Comparison of ENCODE assay signal across 9 cellular contexts in the genomic region with DNA sequence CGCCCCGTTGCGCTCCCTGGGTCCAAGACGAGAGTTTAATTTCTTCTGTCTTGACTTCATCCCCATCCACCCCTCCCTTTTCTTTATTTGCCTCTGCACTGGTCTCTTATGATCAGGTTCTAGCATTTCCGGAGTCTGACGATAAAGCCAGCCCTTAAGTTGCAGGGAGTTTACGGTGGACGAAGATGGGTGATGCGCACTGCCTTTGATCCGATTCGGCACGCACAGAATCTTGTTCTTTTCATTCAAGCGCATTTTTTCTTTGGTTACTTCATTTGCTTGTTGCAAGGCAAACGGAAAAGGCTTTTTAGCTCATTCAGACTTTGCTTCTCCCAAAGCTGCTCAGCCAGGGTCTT. TPM values are rescaled to one million over a fixed set of nuclear protein-coding genes. Genes with fewer than 3 reads are reported as not detected.
DNase-seq lines count a peak whose midpoint lies in the region; TF ChIP-seq lines count a peak whose summit lies in the region.
"Had no signal": no experiment of that assay in that cellular context is flagged by ENCODE, and none has a peak within 500 bp of the region (broad histone marks: within the 10 kb centered on the region; RNA-seq: fewer than 3 reads in every experiment).

No MANE protein-coding gene starts in this region.

- H3K4me1 ChIP-seq in iPS DF 6.9 (ENCODE audit: control insufficient read depth, insufficient read depth, low read length) (no peaks in the 10 kb centered on the region), spleen (peaks cover 12 to 27% (median 26%) of the 10 kb centered on the region in 6 donors)

- DNase-seq in NCI-H345 (lab: John Stamatoyannopoulos, UW) = peak; percentile 57
- DNase-seq in NCI-H345 treated with DMSO at 0.1 percent for 48 hours (lab: John Stamatoyannopoulos, UW; ENCODE audit: unreplicated experiment) = no peak
- DNase-seq in T-helper 2 cell treated with Interferon-gamma antibody and Interleukin-4, amounts not matched to agents 5 μg/mL and 100 μg/mL, for 36 hours (ENCODE audit: low spot score) = no peak
- DNase-seq in iPS DF 6.9 (ENCODE audit: low read depth, low spot score) = no peak
- DNase-seq in spleen = no peak
- DNase-seq in ecto neural progenitor cell (ENCODE audit: low spot score) = no peak
- DNase-seq in stimulated activated CD4-positive, alpha-beta T cell treated with anti-CD3 and anti-CD28 coated beads, Interleukin-12 subunit alpha, Interleukin-12 subunit beta, amount 100 ng/mL, for 4 hours = no peak
- DNase-seq in stimulated activated CD4-positive, alpha-beta T cell treated with anti-CD3 and anti-CD28 coated beads, Interleukin-4, amount 100 ng/mL, for 1 hour = no peak
- DNase-seq: NCI-H524 treated with DMSO at 0.1 percent for 48 hours had no signal

- TF ChIP-seq POLR2A in spleen (IDR thresholded peaks at IDR 0.05) = no peak

- H3K9me3 ChIP-seq in iPS DF 6.9 (ENCODE audit: control insufficient read depth, insufficient read depth, low read length) (no peaks in the 10 kb centered on the region), spleen (no peaks in the 10 kb centered on the region)

- intact Hi-C loops in spleen (cut with DNase I; ENCODE audit: low total_unique reads) = no loop called here

- H3K36me3 Mint-ChIP-seq in T-helper 2 cell treated with Interferon-gamma antibody and Interleukin-4, amounts not matched to agents 5 μg/mL and 100 μg/mL, for 36 hours (ENCODE audit: low read depth) = no peaks in the 10 kb centered on the region

- peaks cover 62% of the 10 kb centered on the region for H3K27me3 Mint-ChIP-seq in T-helper 2 cell treated with Interferon-gamma antibody and Interleukin-4, amounts not matched to agents 5 μg/mL and 100 μg/mL, for 36 hours (ENCODE audit: low read depth)

- H3K36me3 ChIP-seq in iPS DF 6.9 (ENCODE audit: control insufficient read depth, insufficient read depth, low read length) (no peaks in the 10 kb centered on the region), spleen (no peaks in the 10 kb centered on the region)

- no peak overlapping the region for H3K27ac Mint-ChIP-seq in T-helper 2 cell treated with Interferon-gamma antibody and Interleukin-4, amounts not matched to agents 5 μg/mL and 100 μg/mL, for 36 hours

- H3K27ac ChIP-seq in iPS DF 6.9 (ENCODE audit: low read length) (no peak overlapping the region), spleen (no peak overlapping the region)

- TF ChIP-seq CTCF in spleen (IDR thresholded peaks at IDR 0.05 in 8 of 11, conservative IDR thresholded peaks at IDR 0.05 in 3 of 11) = no peak

- H3K4me3 ChIP-seq in iPS DF 6.9 (ENCODE audit: low read length) = peak overlapping the region; percentile 77; the same call in 1 of the 2 replicates
- peak overlapping the region in 7 of 8 donors; percentile 47 to 78 (median 59) for H3K4me3 ChIP-seq in spleen

- H3K9me3 Mint-ChIP-seq in T-helper 2 cell treated with Interferon-gamma antibody and Interleukin-4, amounts not matched to agents 5 μg/mL and 100 μg/mL, for 36 hours = no peaks in the 10 kb centered on the region

- H3K4me1 Mint-ChIP-seq in T-helper 2 cell treated with Interferon-gamma antibody and Interleukin-4, amounts not matched to agents 5 μg/mL and 100 μg/mL, for 36 hours (ENCODE audit: low read depth) = peaks cover 9% of the 10 kb centered on the region

- peaks cover 7% of the 10 kb centered on the region; the same call in 1 of the 2 replicates for H3K27me3 ChIP-seq in iPS DF 6.9 (ENCODE audit: control insufficient read depth, insufficient read depth, low read length)
- peaks cover 0 to 93% (median 67%) of the 10 kb centered on the region in 7 donors for H3K27me3 ChIP-seq in spleen (replicated peaks in 1 of 7)

- no CpG with 5 or more reads among the region's 14 CpGs for WGBS in iPS DF 6.9 (ENCODE audit: insufficient coverage, insufficient read length)
- 5 to 10% (median 8%) methylated on average over 14 of the region's 14 CpGs for WGBS in spleen, 5 donors

- H3K4me3 Mint-ChIP-seq in T-helper 2 cell treated with Interferon-gamma antibody and Interleukin-4, amounts not matched to agents 5 μg/mL and 100 μg/mL, for 36 hours = peak overlapping the region; percentile 64

RNA-seq across cellular contexts. Expression of gene MCTP1, which starts 0.5 kb away (rescaled TPM):
- total RNA-seq in spleen = 10 to 100 TPM; 22.1 to 57.2 (median 39.3) TPM
- 1 to 10 TPM; 1.2 to 4.6 (median 1.8) TPM for polyA plus RNA-seq in spleen
